ENCODE assay signal across 40 cellular contexts in genomic region chr11:112143597-112143996, GRCh38. TPM values are rescaled to one million over a fixed set of nuclear protein-coding genes. Genes with fewer than 3 reads are reported as not detected.
DNase-seq lines count a peak whose midpoint lies in the region; ATAC-seq, FAIRE-seq and TF ChIP-seq lines count a peak whose summit lies in the region.
"Had no signal": no experiment of that assay in that cellular context is flagged by ENCODE, and none has a peak within 500 bp of the region (broad histone marks: within the 10 kb centered on the region; RNA-seq: fewer than 3 reads in every experiment).

No MANE protein-coding gene starts in this region.

- DNase-seq in HepG2 (ENCODE audit: low spot score), result no peak
- no peak for DNase-seq in right lobe of liver
- DNase-seq in Panc1 (ENCODE audit: low read depth, low spot score), result no peak
- DNase-seq in chondrocyte (ENCODE audit: low spot score), result no peak
- no peak for DNase-seq in kidney tubule cell (ENCODE audit: low spot score)
- no peak for DNase-seq in NCI-H1092 treated with DMSO at 0.1 percent for 48 hours (lab: John Stamatoyannopoulos, UW)
- DNase-seq in GM20000 (ENCODE audit: low spot score), result no peak
- DNase-seq: 8988T; ACHN; AML-193; BE2C; C1 segment of cervical spinal cord; Caco-2; Calu3; CD4-positive, alpha-beta memory T cell; CD4-positive, alpha-beta T cell; CD4-positive, CD25-positive, alpha-beta regulatory T cell; CD8-positive, alpha-beta memory T cell; CD8-positive, alpha-beta T cell; COR-L47; DMS 273 treated with DMSO at 0.1 percent for 48 hours; DMS153; DMS53; DMS79; DMS79 treated with DMSO at 0.1 percent for 48 hours; DND-41; EL had no signal

- FAIRE-seq in HepG2 (lab: Jason Lieb, UNC), result no peak
- FAIRE-seq: A549, D721Med had no signal

- no peak for TF ChIP-seq EP300 in HepG2 (IDR thresholded peaks at IDR 0.05; ENCODE audit: low read depth in 2 of 2, low read length in 2 of 2)
- TF ChIP-seq EP300 in HepG2 (CRISPR knock-in tag; IDR thresholded peaks at IDR 0.05; ENCODE audit: borderline replicate concordance), result no peak

- in situ Hi-C loops in HepG2 (cut with HindIII; ENCODE audit: extremely low pct_ligation_motif_present, low pct_unique_long_range_greater_than_20kb) (no loop called here), Panc1 (cut with HindIII; ENCODE audit: low pct_unique_long_range_greater_than_20kb, low sequenced_read_pairs) (no loop called here)

- no peak overlapping the region for H2AFZ ChIP-seq in HepG2 (ENCODE audit: low read length)

- no peaks in the 10 kb centered on the region for H3K36me3 ChIP-seq in HepG2 (replicated peaks in 1 of 2; ENCODE audit: control insufficient read depth in 1 of 2, insufficient read depth in 2 of 2, low read length in 2 of 2)
- H3K36me3 ChIP-seq in right lobe of liver, result no peaks in the 10 kb centered on the region
- no peaks in the 10 kb centered on the region for H3K36me3 ChIP-seq in HEK293 (ENCODE audit: control insufficient read depth in 2 of 2, insufficient read depth in 1 of 2, low read length in 2 of 2)
- H3K36me3 ChIP-seq in Panc1 (ENCODE audit: control insufficient read depth, insufficient read depth, low read length), result no peaks in the 10 kb centered on the region
- H3K36me3 ChIP-seq: BE2C, BLaER1 had no signal

- POLR2A ChIA-PET in HepG2 (lab: Yijun Ruan, JAX) (no interaction called here), HEK293 (lab: Yijun Ruan, JAX) (no interaction called here), Panc1 (lab: Charles Lee) (no interaction called here)

- H3K4me2 ChIP-seq in HepG2 (ENCODE audit: low read depth, low read length), result no peak overlapping the region
- H3K4me2 ChIP-seq: A549; BLaER1; BLaER1 treated with 17β-estradiol and CSF1 and Interleukin-3, amounts not matched to agents 10 nM and 100 nM had no signal

- intact Hi-C loops in HepG2 (cut with micrococcal nuclease; ENCODE audit: unreplicated experiment) (no loop called here), right lobe of liver (cut with DNase I) (no loop called here), Panc1 (cut with micrococcal nuclease; ENCODE audit: unreplicated experiment) (no loop called here)

- H3K27me3 Mint-ChIP-seq in chondrocyte (ENCODE audit: low read depth), result no peaks in the 10 kb centered on the region
- H3K27me3 Mint-ChIP-seq: B cell; CD4-positive, alpha-beta T cell had no signal

- H3K4me1 Mint-ChIP-seq in chondrocyte (ENCODE audit: low read depth), result no peaks in the 10 kb centered on the region
- H3K4me1 Mint-ChIP-seq: B cell; CD4-positive, alpha-beta memory T cell; CD4-positive, CD25-positive, alpha-beta regulatory T cell; CD8-positive, alpha-beta memory T cell had no signal

- BruUV-seq in HepG2 (replicated peaks; lab: Mats Ljungman, UMichigan) (no TSS peak), Panc1 (replicated peaks; lab: Mats Ljungman, UMichigan) (TSS peak; percentile 80)

- H3K36me3 Mint-ChIP-seq in chondrocyte (ENCODE audit: low read depth), result peaks cover 6% of the 10 kb centered on the region

- H3K4me3 Mint-ChIP-seq in chondrocyte (ENCODE audit: unreplicated experiment), result no peak overlapping the region
- H3K4me3 Mint-ChIP-seq: B cell; CD14-positive monocyte; CD4-positive, alpha-beta memory T cell; CD4-positive, alpha-beta T cell; CD4-positive, CD25-positive, alpha-beta regulatory T cell; CD8-positive, alpha-beta memory T cell; CD8-positive, alpha-beta T cell had no signal

- H3K4me1 ChIP-seq in HepG2 (ENCODE audit: insufficient read depth, low read length) (no peaks in the 10 kb centered on the region), right lobe of liver (no peaks in the 10 kb centered on the region), HEK293 (ENCODE audit: control insufficient read depth, insufficient read depth, low read length) (no peaks in the 10 kb centered on the region), Panc1 (ENCODE audit: control insufficient read depth, insufficient read depth, low read length) (no peaks in the 10 kb centered on the region)
- H3K4me1 ChIP-seq: A549, BE2C, BLaER1, Caco-2 had no signal

- CTCF ChIA-PET in HepG2 (lab: Yijun Ruan, JAX; ENCODE audit: low intra/inter-chr PET ratio, low total read pairs), result no interaction called here
- CTCF ChIA-PET in HEK293 (lab: Yijun Ruan, JAX), result interaction anchor here (0.5 kb wide), 1 partner anchor 20 kb away, joined by 8 read pairs; no protein-coding TSS in a partner anchor
- CTCF ChIA-PET in Panc1 (lab: Charles Lee), result no interaction called here

- no peak for TF ChIP-seq RAD21 in HepG2 (CRISPR knock-in tag; IDR thresholded peaks at IDR 0.05)

- H3K27me3 ChIP-seq in HepG2 (ENCODE audit: control insufficient read depth in 1 of 2, insufficient read depth in 2 of 2, low read length in 2 of 2) (no peaks in the 10 kb centered on the region), right lobe of liver (no peaks in the 10 kb centered on the region), Panc1 (ENCODE audit: control insufficient read depth, insufficient read depth, low read length) (no peaks in the 10 kb centered on the region)
- H3K27me3 ChIP-seq: BE2C; BLaER1; BLaER1 treated with 17β-estradiol and CSF1 and Interleukin-3, amounts not matched to agents 10 nM and 100 nM had no signal

- TF ChIP-seq POLR2A in HepG2 (IDR thresholded peaks at IDR 0.05; ENCODE audit: insufficient read depth in 1 of 2, low read depth in 2 of 2, low read length in 2 of 2) (no peak), right lobe of liver (IDR thresholded peaks at IDR 0.05) (no peak)

- no peak overlapping the region for H3K9ac ChIP-seq in HepG2 (ENCODE audit: insufficient read depth, low read depth, low read length)
- H3K9ac ChIP-seq: BLaER1; BLaER1 treated with 17β-estradiol and CSF1 and Interleukin-3, amounts not matched to agents 10 nM and 100 nM had no signal

- H4K20me1 ChIP-seq in HepG2 (ENCODE audit: insufficient read depth, low read length), result no peaks in the 10 kb centered on the region
- H4K20me1 ChIP-seq: BLaER1; BLaER1 treated with 17β-estradiol and CSF1 and Interleukin-3, amounts not matched to agents 10 nM and 100 nM had no signal

- H3K9me3 ChIP-seq in HepG2 (ENCODE audit: low read length), result no peaks in the 10 kb centered on the region; the same call in 1 of the 2 replicates
- no peaks in the 10 kb centered on the region for H3K9me3 ChIP-seq in right lobe of liver
- no peaks in the 10 kb centered on the region for H3K9me3 ChIP-seq in HEK293 (ENCODE audit: control insufficient read depth, insufficient read depth, low read depth, low read length)
- H3K9me3 ChIP-seq in Panc1 (ENCODE audit: control insufficient read depth, insufficient read depth, low read depth, low read length), result no peaks in the 10 kb centered on the region
- H3K9me3 ChIP-seq: BE2C had no signal

- 89% methylated on average over 3 of the region's 3 CpGs for WGBS in HepG2 (ENCODE audit: low lambda C conversion rate)
- 87% methylated on average over 3 of the region's 3 CpGs for WGBS in right lobe of liver (ENCODE audit: insufficient coverage, low coverage, low lambda C conversion rate, missing lambda C conversion rate)

- H3K4me3 ChIP-seq in HepG2 (replicated peaks in 1 of 3; ENCODE audit: insufficient read depth in 1 of 3, low read depth in 2 of 3, low read length in 3 of 3) (no peak overlapping the region), right lobe of liver (no peak overlapping the region), HEK293 (ENCODE audit: low read depth, low read length) (no peak overlapping the region), Panc1 (ENCODE audit: low read depth in 2 of 2, low read length in 2 of 2) (no peak overlapping the region)
- H3K4me3 ChIP-seq: A549; BLaER1; BLaER1 treated with 17β-estradiol and CSF1 and Interleukin-3, amounts not matched to agents 10 nM and 100 nM had no signal

- ATAC-seq in HepG2 (no peak), right lobe of liver (no peak), Panc1 (no peak)
- ATAC-seq: A549; CD8-positive, alpha-beta T cell had no signal

- no peaks in the 10 kb centered on the region for H3K79me2 ChIP-seq in HepG2 (ENCODE audit: insufficient read depth, low read length)

- TF ChIP-seq CTCF in HepG2 (CRISPR knock-in tag; IDR thresholded peaks at IDR 0.05) (no peak), right lobe of liver (IDR thresholded peaks at IDR 0.05) (no peak), HEK293 (tag by site-specific recombination; IDR thresholded peaks at IDR 0.05) (no peak), Panc1 (IDR thresholded peaks at IDR 0.05) (no peak), chondrocyte (IDR thresholded peaks at IDR 0.05) (no peak), GM20000 (IDR thresholded peaks at IDR 0.05; ENCODE audit: extremely low read depth, missing control alignments) (no peak)

- H3K27ac Mint-ChIP-seq in chondrocyte (ENCODE audit: unreplicated experiment), result peak overlapping the region; percentile 23
- H3K27ac Mint-ChIP-seq: B cell; CD4-positive, alpha-beta T cell; CD4-positive, CD25-positive, alpha-beta regulatory T cell; CD8-positive, alpha-beta memory T cell; CD8-positive, alpha-beta T cell had no signal

- peaks cover 3% of the 10 kb centered on the region for H3K9me3 Mint-ChIP-seq in chondrocyte (ENCODE audit: low read depth)

- H3K27ac ChIP-seq in HepG2 (ENCODE audit: extremely low read length, insufficient read depth, low read length) (no peak overlapping the region), right lobe of liver (no peak overlapping the region), HEK293 (ENCODE audit: extremely low read depth, low read depth, low read length) (no peak overlapping the region), Panc1 (ENCODE audit: low read length) (no peak overlapping the region)
- H3K27ac ChIP-seq: 22Rv1; A549; BLaER1; BLaER1 treated with 17β-estradiol and CSF1 and Interleukin-3, amounts not matched to agents 10 nM and 100 nM; C4-2B had no signal

RNA-seq across cellular contexts. Expression of gene IL18, which starts 20.3 kb away (rescaled TPM):
- total RNA-seq in HepG2 (2016; rRNA removed; fragmentation: Illumina TruSeq; extraction: Trizol), result 0.89 and 1.4 TPM in 2 replicates
- total RNA-seq in HepG2 (2016; cell fraction: cytosol; rRNA removed; fragmentation: Illumina TruSeq; extraction: Trizol; ENCODE audit: low read depth), result 0.30 and 0.44 TPM in 2 replicates
- total RNA-seq in HepG2 (2016; cell fraction: insoluble cytoplasmic fraction; rRNA removed; fragmentation: Illumina TruSeq; extraction: Trizol), result 1.4 TPM in 2 replicates
- total RNA-seq in HepG2 (2016; cell fraction: membrane; rRNA removed; fragmentation: Illumina TruSeq; extraction: Trizol), result 0.72 and 0.74 TPM in 2 replicates
- total RNA-seq in HepG2 (2016; cell fraction: nucleus; rRNA removed; fragmentation: Illumina TruSeq; extraction: Trizol), result 0.66 and 0.75 TPM in 2 replicates
- polyA plus RNA-seq in HepG2 (2011; rRNA removed), result 2.7 and 3.6 TPM in 2 replicates
- polyA plus RNA-seq in HepG2 (2011; cell fraction: cytosol; rRNA removed), result 1.2 and 1.7 TPM in 2 replicates
- 1.4 and 2.7 TPM in 2 replicates for polyA plus RNA-seq in HepG2 (2011; cell fraction: nucleus; rRNA removed)
- 0.31 and 0.44 TPM in 2 replicates for polyA plus RNA-seq in HepG2 (2012)
- 0.38 and 0.43 TPM in 2 replicates for polyA plus RNA-seq in HepG2 (2016; cell fraction: cytosol; fragmentation: Illumina TruSeq; extraction: Trizol; ENCODE audit: low read depth)
- 1.1 and 1.3 TPM in 2 replicates for polyA plus RNA-seq in HepG2 (2016; cell fraction: insoluble cytoplasmic fraction; fragmentation: Illumina TruSeq; extraction: Trizol; ENCODE audit: low read depth)
- polyA plus RNA-seq in HepG2 (2016; cell fraction: membrane; fragmentation: Illumina TruSeq; extraction: Trizol; ENCODE audit: low read depth), result 0.60 and 1.1 TPM in 2 replicates
- 1.5 and 2.4 TPM in 2 replicates for polyA plus RNA-seq in HepG2 (2016; cell fraction: nucleus; fragmentation: Illumina TruSeq; extraction: Trizol; ENCODE audit: insufficient read depth, low read depth)
- 0.50 and 22.8 TPM in 2 replicates for polyA minus RNA-seq in HepG2 (2011; rRNA and poly(A)+ RNA removed; ENCODE audit: low replicate concordance)
- polyA minus RNA-seq in HepG2 (2011; cell fraction: cytosol; rRNA and poly(A)+ RNA removed), result 0.97 and 1.5 TPM in 2 replicates
- polyA minus RNA-seq in HepG2 (2011; cell fraction: nucleus; rRNA and poly(A)+ RNA removed), result 4.1 TPM in 2 replicates
- 1 to 10 TPM; 2.7 to 7.2 (median 4.4) TPM for total RNA-seq in right lobe of liver
- 22.5 TPM for total RNA-seq in Panc1 (2021; ENCODE audit: unreplicated experiment)
- 25.1 TPM for polyA plus RNA-seq in Panc1 (2012; ENCODE audit: insufficient read length)
- total RNA-seq in chondrocyte, result 0.80 to 0.97 TPM (median 0.85 TPM) in 3 replicates
- total RNA-seq: A673; CD8-positive, alpha-beta memory T cell; CD8-positive, alpha-beta T cell; Daoy had no signal
- polyA plus RNA-seq: CD4-positive, alpha-beta memory T cell; CD4-positive, CD25-positive, alpha-beta regulatory T cell; CD8-positive, alpha-beta memory T cell had no signal

RNA-seq across cellular contexts. Expression of gene TEX12, which starts 23.6 kb away (rescaled TPM):
- total RNA-seq in HepG2 (2016; rRNA removed; fragmentation: Illumina TruSeq; extraction: Trizol) (not detected in 2 replicates), right lobe of liver (under 1 TPM in 1 of 6 experiments, not detected in 5; 0.31 TPM), Panc1 (2021; ENCODE audit: unreplicated experiment) (0.23 TPM), chondrocyte (0.75 TPM in 1 of 3 replicates, not detected in the others)
- total RNA-seq in HepG2 (2016; cell fraction: cytosol; rRNA removed; fragmentation: Illumina TruSeq; extraction: Trizol; ENCODE audit: low read depth), result not detected in 2 replicates
- total RNA-seq in HepG2 (2016; cell fraction: insoluble cytoplasmic fraction; rRNA removed; fragmentation: Illumina TruSeq; extraction: Trizol), result 0.15 TPM in 1 of 2 replicates, not detected in the other
- not detected in 2 replicates for total RNA-seq in HepG2 (2016; cell fraction: membrane; rRNA removed; fragmentation: Illumina TruSeq; extraction: Trizol)
- 0.69 TPM in 1 of 2 replicates, not detected in the other for total RNA-seq in HepG2 (2016; cell fraction: nucleus; rRNA removed; fragmentation: Illumina TruSeq; extraction: Trizol)
- not detected in 2 replicates for polyA plus RNA-seq in HepG2 (2011; rRNA removed)
- not detected in 2 replicates for polyA plus RNA-seq in HepG2 (2011; cell fraction: cytosol; rRNA removed)
- 0.19 TPM in 1 of 2 replicates, not detected in the other for polyA plus RNA-seq in HepG2 (2011; cell fraction: nucleus; rRNA removed)
- not detected in 2 replicates for polyA plus RNA-seq in HepG2 (2012)
- polyA plus RNA-seq in HepG2 (2016; cell fraction: cytosol; fragmentation: Illumina TruSeq; extraction: Trizol; ENCODE audit: low read depth), result not detected in 2 replicates
- polyA plus RNA-seq in HepG2 (2016; cell fraction: insoluble cytoplasmic fraction; fragmentation: Illumina TruSeq; extraction: Trizol; ENCODE audit: low read depth), result not detected in 2 replicates
- polyA plus RNA-seq in HepG2 (2016; cell fraction: membrane; fragmentation: Illumina TruSeq; extraction: Trizol; ENCODE audit: low read depth), result not detected in 2 replicates
- polyA plus RNA-seq in HepG2 (2016; cell fraction: nucleus; fragmentation: Illumina TruSeq; extraction: Trizol; ENCODE audit: insufficient read depth, low read depth), result 1.6 TPM in 1 of 2 replicates, not detected in the other
- polyA minus RNA-seq in HepG2 (2011; rRNA and poly(A)+ RNA removed; ENCODE audit: low replicate concordance), result not detected in 2 replicates
- not detected in 2 replicates for polyA minus RNA-seq in HepG2 (2011; cell fraction: cytosol; rRNA and poly(A)+ RNA removed)
- polyA minus RNA-seq in HepG2 (2011; cell fraction: nucleus; rRNA and poly(A)+ RNA removed), result not detected in 2 replicates
- polyA plus RNA-seq in Panc1 (2012; ENCODE audit: insufficient read length), result not detected
- total RNA-seq: A172; Caco-2; Calu3; CD8-positive, alpha-beta T cell; Daoy had no signal
- polyA plus RNA-seq: A549; BJ; CD14-positive monocyte; CD4-positive, alpha-beta memory T cell; CD8-positive, alpha-beta memory T cell had no signal

RNA-seq across cellular contexts. Expression of gene BCO2, which starts 31.7 kb away (rescaled TPM):
- total RNA-seq in HepG2 (2016; rRNA removed; fragmentation: Illumina TruSeq; extraction: Trizol) (0.38 TPM in 1 of 2 replicates, not detected in the other), right lobe of liver (100 to 1,000 TPM in 2 of 6 experiments, 10 to 100 TPM in 4; 33.3 to 118 (median 75.5) TPM), Panc1 (2021; ENCODE audit: unreplicated experiment) (2.5 TPM), chondrocyte (1.2 to 1.9 TPM (median 1.7 TPM) in 3 replicates)
- total RNA-seq in HepG2 (2016; cell fraction: cytosol; rRNA removed; fragmentation: Illumina TruSeq; extraction: Trizol; ENCODE audit: low read depth), result 0.40 and 1.2 TPM in 2 replicates
- total RNA-seq in HepG2 (2016; cell fraction: insoluble cytoplasmic fraction; rRNA removed; fragmentation: Illumina TruSeq; extraction: Trizol), result 0.34 and 0.41 TPM in 2 replicates
- 0.52 and 0.62 TPM in 2 replicates for total RNA-seq in HepG2 (2016; cell fraction: membrane; rRNA removed; fragmentation: Illumina TruSeq; extraction: Trizol)
- 0.78 and 0.81 TPM in 2 replicates for total RNA-seq in HepG2 (2016; cell fraction: nucleus; rRNA removed; fragmentation: Illumina TruSeq; extraction: Trizol)
- 0.58 and 0.67 TPM in 2 replicates for polyA plus RNA-seq in HepG2 (2011; rRNA removed)
- 0.15 and 0.19 TPM in 2 replicates for polyA plus RNA-seq in HepG2 (2011; cell fraction: cytosol; rRNA removed)
- polyA plus RNA-seq in HepG2 (2011; cell fraction: nucleus; rRNA removed), result 1.1 and 1.8 TPM in 2 replicates
- 0.72 and 1.4 TPM in 2 replicates for polyA plus RNA-seq in HepG2 (2012)
- not detected in 2 replicates for polyA plus RNA-seq in HepG2 (2016; cell fraction: cytosol; fragmentation: Illumina TruSeq; extraction: Trizol; ENCODE audit: low read depth)
- polyA plus RNA-seq in HepG2 (2016; cell fraction: insoluble cytoplasmic fraction; fragmentation: Illumina TruSeq; extraction: Trizol; ENCODE audit: low read depth), result 0.40 and 0.53 TPM in 2 replicates
- polyA plus RNA-seq in HepG2 (2016; cell fraction: membrane; fragmentation: Illumina TruSeq; extraction: Trizol; ENCODE audit: low read depth), result not detected in 2 replicates
- 2.3 and 2.8 TPM in 2 replicates for polyA plus RNA-seq in HepG2 (2016; cell fraction: nucleus; fragmentation: Illumina TruSeq; extraction: Trizol; ENCODE audit: insufficient read depth, low read depth)
- polyA minus RNA-seq in HepG2 (2011; rRNA and poly(A)+ RNA removed; ENCODE audit: low replicate concordance), result 0.28 and 0.40 TPM in 2 replicates
- polyA minus RNA-seq in HepG2 (2011; cell fraction: cytosol; rRNA and poly(A)+ RNA removed), result not detected in 2 replicates
- polyA minus RNA-seq in HepG2 (2011; cell fraction: nucleus; rRNA and poly(A)+ RNA removed), result 2.7 and 4.0 TPM in 2 replicates
- polyA plus RNA-seq in Panc1 (2012; ENCODE audit: insufficient read length), result 1.0 TPM
- polyA plus RNA-seq: CD4-positive, CD25-positive, alpha-beta regulatory T cell had no signal

RNA-seq across cellular contexts. Expression of gene SDHD, which starts 56.9 kb away (rescaled TPM):
- total RNA-seq in HepG2 (2016; rRNA removed; fragmentation: Illumina TruSeq; extraction: Trizol) (123 and 187 TPM in 2 replicates), right lobe of liver (100 to 1,000 TPM; 114 to 191 (median 130) TPM), Panc1 (2021; ENCODE audit: unreplicated experiment) (166 TPM), chondrocyte (52.0 to 62.8 TPM (median 61.5 TPM) in 3 replicates)
- 14.7 and 15.7 TPM in 2 replicates for total RNA-seq in HepG2 (2016; cell fraction: cytosol; rRNA removed; fragmentation: Illumina TruSeq; extraction: Trizol; ENCODE audit: low read depth)
- 133 and 194 TPM in 2 replicates for total RNA-seq in HepG2 (2016; cell fraction: insoluble cytoplasmic fraction; rRNA removed; fragmentation: Illumina TruSeq; extraction: Trizol)
- 36.7 and 46.5 TPM in 2 replicates for total RNA-seq in HepG2 (2016; cell fraction: membrane; rRNA removed; fragmentation: Illumina TruSeq; extraction: Trizol)
- total RNA-seq in HepG2 (2016; cell fraction: nucleus; rRNA removed; fragmentation: Illumina TruSeq; extraction: Trizol), result 59.2 and 72.0 TPM in 2 replicates
- 117 and 131 TPM in 2 replicates for polyA plus RNA-seq in HepG2 (2011; rRNA removed)
- polyA plus RNA-seq in HepG2 (2011; cell fraction: cytosol; rRNA removed), result 110 and 143 TPM in 2 replicates
- polyA plus RNA-seq in HepG2 (2011; cell fraction: nucleus; rRNA removed), result 55.2 and 68.9 TPM in 2 replicates
- 81.8 and 87.4 TPM in 2 replicates for polyA plus RNA-seq in HepG2 (2012)
- polyA plus RNA-seq in HepG2 (2016; cell fraction: cytosol; fragmentation: Illumina TruSeq; extraction: Trizol; ENCODE audit: low read depth), result 15.3 and 16.3 TPM in 2 replicates
- polyA plus RNA-seq in HepG2 (2016; cell fraction: insoluble cytoplasmic fraction; fragmentation: Illumina TruSeq; extraction: Trizol; ENCODE audit: low read depth), result 172 and 198 TPM in 2 replicates
- 35.7 and 38.8 TPM in 2 replicates for polyA plus RNA-seq in HepG2 (2016; cell fraction: membrane; fragmentation: Illumina TruSeq; extraction: Trizol; ENCODE audit: low read depth)
- polyA plus RNA-seq in HepG2 (2016; cell fraction: nucleus; fragmentation: Illumina TruSeq; extraction: Trizol; ENCODE audit: insufficient read depth, low read depth), result 93.2 and 95.0 TPM in 2 replicates
- polyA minus RNA-seq in HepG2 (2011; rRNA and poly(A)+ RNA removed; ENCODE audit: low replicate concordance), result 413 and 446 TPM in 2 replicates
- polyA minus RNA-seq in HepG2 (2011; cell fraction: cytosol; rRNA and poly(A)+ RNA removed), result 60.0 and 64.5 TPM in 2 replicates
- 20.6 and 32.0 TPM in 2 replicates for polyA minus RNA-seq in HepG2 (2011; cell fraction: nucleus; rRNA and poly(A)+ RNA removed)
- 157 TPM for polyA plus RNA-seq in Panc1 (2012; ENCODE audit: insufficient read length)

RNA-seq across cellular contexts. Expression of gene TIMM8B, which starts 57.0 kb away (rescaled TPM):
- total RNA-seq in HepG2 (2016; rRNA removed; fragmentation: Illumina TruSeq; extraction: Trizol) (98.3 and 125 TPM in 2 replicates), right lobe of liver (10 to 100 TPM; 27.9 to 36.6 (median 31.4) TPM), Panc1 (2021; ENCODE audit: unreplicated experiment) (87.3 TPM), chondrocyte (56.3 to 67.9 TPM (median 56.5 TPM) in 3 replicates)
- 86.0 and 99.1 TPM in 2 replicates for total RNA-seq in HepG2 (2016; cell fraction: cytosol; rRNA removed; fragmentation: Illumina TruSeq; extraction: Trizol; ENCODE audit: low read depth)
- total RNA-seq in HepG2 (2016; cell fraction: insoluble cytoplasmic fraction; rRNA removed; fragmentation: Illumina TruSeq; extraction: Trizol), result 95.4 and 137 TPM in 2 replicates
- total RNA-seq in HepG2 (2016; cell fraction: membrane; rRNA removed; fragmentation: Illumina TruSeq; extraction: Trizol), result 151 and 157 TPM in 2 replicates
- 41.0 and 42.0 TPM in 2 replicates for total RNA-seq in HepG2 (2016; cell fraction: nucleus; rRNA removed; fragmentation: Illumina TruSeq; extraction: Trizol)
- polyA plus RNA-seq in HepG2 (2011; rRNA removed), result 84.5 and 87.5 TPM in 2 replicates
- polyA plus RNA-seq in HepG2 (2011; cell fraction: cytosol; rRNA removed), result 56.0 and 67.8 TPM in 2 replicates
- 18.9 and 27.2 TPM in 2 replicates for polyA plus RNA-seq in HepG2 (2011; cell fraction: nucleus; rRNA removed)
- polyA plus RNA-seq in HepG2 (2012), result 42.6 and 43.7 TPM in 2 replicates
- 105 and 110 TPM in 2 replicates for polyA plus RNA-seq in HepG2 (2016; cell fraction: cytosol; fragmentation: Illumina TruSeq; extraction: Trizol; ENCODE audit: low read depth)
- polyA plus RNA-seq in HepG2 (2016; cell fraction: insoluble cytoplasmic fraction; fragmentation: Illumina TruSeq; extraction: Trizol; ENCODE audit: low read depth), result 119 and 131 TPM in 2 replicates
- 134 and 136 TPM in 2 replicates for polyA plus RNA-seq in HepG2 (2016; cell fraction: membrane; fragmentation: Illumina TruSeq; extraction: Trizol; ENCODE audit: low read depth)
- 53.8 and 59.9 TPM in 2 replicates for polyA plus RNA-seq in HepG2 (2016; cell fraction: nucleus; fragmentation: Illumina TruSeq; extraction: Trizol; ENCODE audit: insufficient read depth, low read depth)
- 15.2 and 38.1 TPM in 2 replicates for polyA minus RNA-seq in HepG2 (2011; rRNA and poly(A)+ RNA removed; ENCODE audit: low replicate concordance)
- polyA minus RNA-seq in HepG2 (2011; cell fraction: cytosol; rRNA and poly(A)+ RNA removed), result 6.4 and 8.4 TPM in 2 replicates
- 10.0 and 14.3 TPM in 2 replicates for polyA minus RNA-seq in HepG2 (2011; cell fraction: nucleus; rRNA and poly(A)+ RNA removed)
- 147 TPM for polyA plus RNA-seq in Panc1 (2012; ENCODE audit: insufficient read length)

Comparison
In these comparisons a context has a peak if more than half of its experiments do, and no peak if none do; other contexts are left out.
1. Of the 63 proteins assayed by ChIP-seq in both HepG2 and HEK293: peak only in HepG2: none; only in HEK293: ATF2; in both: none; in neither: 62.